Comparison of ENCODE assay signal across 29 cellular contexts in the genomic region with DNA sequence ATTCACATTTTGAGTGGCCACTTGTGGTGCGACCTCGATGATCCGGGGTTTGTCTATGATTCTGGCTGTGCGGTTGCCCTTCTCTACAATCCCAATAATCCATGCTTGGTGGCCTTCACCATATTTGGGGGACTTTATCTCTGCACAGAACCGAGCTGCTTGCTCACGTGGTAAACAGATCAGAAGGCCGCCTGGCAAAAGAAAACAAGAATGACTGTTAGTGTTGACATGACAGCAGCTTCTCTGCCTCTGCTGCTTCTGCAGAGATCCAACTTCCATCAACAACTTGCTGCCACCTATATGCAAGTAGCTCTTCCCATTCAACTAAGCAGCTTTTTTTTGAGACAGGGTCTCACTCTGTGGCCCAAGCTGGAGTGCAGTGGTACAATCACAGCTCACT.
"Had no signal": no experiment of that assay in that cellular context is flagged by ENCODE, and none has a peak within 500 bp of the region (broad histone marks: within the 10 kb centered on the region; RNA-seq: fewer than 3 reads in every experiment).

No MANE protein-coding gene starts in this region.

- H3K4me1 ChIP-seq: neural progenitor cell, parathyroid adenoma, sigmoid colon, testis, tibial artery had no signal

- H3K27ac ChIP-seq: esophagus squamous epithelium, neural progenitor cell, parathyroid adenoma, sigmoid colon, testis, tibial artery, upper lobe of left lung had no signal

- DNase-seq: cortex of kidney; effector memory CD8-positive, alpha-beta T cell; erythroblast; esophagus squamous epithelium; foreskin melanocyte; hypothalamus; immature natural killer cell; islet precursor cell; kidney glomerular epithelial cell; left colon; mesenchymal stem cell; mucosa of descending colon; naive B cell; sigmoid colon; stimulated activated CD4-positive, alpha-beta T cell treated with anti-CD3 and anti-CD28 coated beads, Interleukin-2, amount 100 ng/mL, for 24 hours; stimulated activated CD4-positive, alpha-beta T cell treated with anti-CD3 and anti-CD28 coated beads, Interleukin-4, amount 100 ng/mL, for 24 hours; stimulated activated naive CD8-positive, alpha-beta T cell treated with anti-CD3 and anti-CD28 coated beads, Interleukin-15, Interleukin-2, amounts not matched to agents 100 U/mL and 50 U/mL, for 24 hours; substantia nigra; testis; tibial artery; upper lobe of left lung had no signal

- H3K79me2 ChIP-seq: parathyroid adenoma had no signal

- H3K4me1 Mint-ChIP-seq: immature natural killer cell; mesothelial cell of epicardium; naive B cell; neural progenitor cell; stimulated activated memory B cell treated with anti-CD40 and anti-IgM and Interleukin-4, amounts not matched to agents 10 μg/mL and 1 μg/mL and 100 μg/mL, for 72 hours had no signal

- ATAC-seq: effector memory CD8-positive, alpha-beta T cell; left colon; mucosa of descending colon; stimulated activated memory B cell treated with anti-CD40 and anti-IgM and Interleukin-4, amounts not matched to agents 10 μg/mL and 1 μg/mL and 100 μg/mL, for 72 hours; stimulated activated naive CD8-positive, alpha-beta T cell treated with anti-CD3 and anti-CD28 coated beads, Interleukin-15, Interleukin-2, amounts not matched to agents 100 U/mL and 50 U/mL, for 24 hours had no signal

- H3K27ac Mint-ChIP-seq: mesothelial cell of epicardium; nephron; neural progenitor cell; progenitor cell of endocrine pancreas; stimulated activated memory B cell treated with anti-CD40 and anti-IgM and Interleukin-4, amounts not matched to agents 10 μg/mL and 1 μg/mL and 100 μg/mL, for 72 hours had no signal

- H3K9me3 Mint-ChIP-seq: effector memory CD8-positive, alpha-beta T cell; immature natural killer cell; mesothelial cell of epicardium; naive B cell; nephron; neural progenitor cell; stimulated activated memory B cell treated with anti-CD40 and anti-IgM and Interleukin-4, amounts not matched to agents 10 μg/mL and 1 μg/mL and 100 μg/mL, for 72 hours had no signal

- H3K27me3 Mint-ChIP-seq: effector memory CD8-positive, alpha-beta T cell; naive B cell; progenitor cell of endocrine pancreas; stimulated activated memory B cell treated with anti-CD40 and anti-IgM and Interleukin-4, amounts not matched to agents 10 μg/mL and 1 μg/mL and 100 μg/mL, for 72 hours had no signal

- H3K4me2 ChIP-seq: neural progenitor cell had no signal

- H2AFZ ChIP-seq: neural progenitor cell, parathyroid adenoma had no signal

- FAIRE-seq: urothelium cell line had no signal

- H3K4me3 ChIP-seq: esophagus squamous epithelium, lung, mucosa of descending colon, neural progenitor cell, sigmoid colon, testis, tibial artery, upper lobe of left lung had no signal

- H3K9ac ChIP-seq: neural progenitor cell, parathyroid adenoma had no signal

- H3K4me3 Mint-ChIP-seq: effector memory CD8-positive, alpha-beta T cell; immature natural killer cell; mesothelial cell of epicardium; naive B cell; nephron; neural progenitor cell; stimulated activated memory B cell treated with anti-CD40 and anti-IgM and Interleukin-4, amounts not matched to agents 10 μg/mL and 1 μg/mL and 100 μg/mL, for 72 hours had no signal

- H3K9me3 ChIP-seq: esophagus squamous epithelium, mucosa of descending colon, sigmoid colon, testis, tibial artery, upper lobe of left lung had no signal

- H3K27me3 ChIP-seq: esophagus squamous epithelium, neural progenitor cell, sigmoid colon, testis, tibial artery, upper lobe of left lung had no signal
